In the genomic region with DNA sequence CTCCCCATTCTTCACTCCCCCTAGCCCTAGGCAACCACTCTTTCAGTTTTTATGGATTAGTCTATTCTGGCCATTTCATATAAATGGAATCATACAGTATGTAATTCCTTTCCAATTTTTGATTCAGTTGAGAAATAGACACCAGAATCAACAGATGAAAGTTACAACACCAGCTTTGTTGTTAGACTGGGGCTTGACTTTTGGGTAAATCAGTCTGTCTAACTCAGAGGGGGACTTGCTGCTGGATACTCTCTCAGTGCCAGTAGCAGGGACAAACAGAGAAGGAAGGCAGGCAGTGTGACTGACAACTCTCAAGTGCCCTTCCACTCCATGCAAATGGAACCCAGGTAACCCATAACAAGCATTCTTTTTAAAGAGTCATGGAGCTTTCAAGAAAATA, we compare ENCODE assay signal across 27 cellular contexts. TPM values are rescaled to one million over a fixed set of nuclear protein-coding genes. Genes with fewer than 3 reads are reported as not detected.
DNase-seq lines count a peak whose midpoint lies in the region; ATAC-seq, FAIRE-seq and TF ChIP-seq lines count a peak whose summit lies in the region.
"Had no signal": no experiment of that assay in that cellular context is flagged by ENCODE, and none has a peak within 500 bp of the region (broad histone marks: within the 10 kb centered on the region; RNA-seq: fewer than 3 reads in every experiment).

No MANE protein-coding gene starts in this region.

- TF ChIP-seq CTCF in bronchial epithelial cell (IDR thresholded peaks at IDR 0.05; ENCODE audit: insufficient read depth, low read length, severe bottlenecking) = no peak
- TF ChIP-seq CTCF in tibial nerve (IDR thresholded peaks at IDR 0.05) = no peak

- H3K4me3 Mint-ChIP-seq in activated naive CD4-positive, alpha-beta T cell treated with anti-CD3 and anti-CD28 coated beads, Interleukin-2, amount 10 ng/mL, durations not matched to agents 7 days and 5 days = no peak overlapping the region
- H3K4me3 Mint-ChIP-seq: CD14-positive monocyte; CD4-positive, alpha-beta memory T cell; CD4-positive, CD25-positive, alpha-beta regulatory T cell; CD8-positive, alpha-beta memory T cell had no signal

- TF ChIP-seq POLR2A in tibial nerve (IDR thresholded peaks at IDR 0.05) = no peak

- H3K4me1 Mint-ChIP-seq in activated naive CD4-positive, alpha-beta T cell treated with anti-CD3 and anti-CD28 coated beads, Interleukin-2, amount 10 ng/mL, durations not matched to agents 7 days and 5 days = peaks cover 11% of the 10 kb centered on the region
- H3K4me1 Mint-ChIP-seq: CD14-positive monocyte had no signal

- H3K27ac Mint-ChIP-seq in activated naive CD4-positive, alpha-beta T cell treated with anti-CD3 and anti-CD28 coated beads, Interleukin-2, amount 10 ng/mL, durations not matched to agents 7 days and 5 days = peak overlapping the region; percentile 42

- H3K4me1 ChIP-seq in tibial nerve = peaks cover 0 to 14% (median 0%) of the 10 kb centered on the region in 4 donors

- peak; percentile 82 for FAIRE-seq in bronchial epithelial cell (lab: Jason Lieb, UNC)
- FAIRE-seq: A204.1, GM12878, GM12892, GM18507 had no signal

- ATAC-seq in left lobe of liver (peak; percentile 61), HG02884 (IDR thresholded peaks at IDR 0.05; ENCODE audit: unreplicated experiment) (no peak)
- ATAC-seq: GM12878 had no signal

- H3K27me3 Mint-ChIP-seq in activated naive CD4-positive, alpha-beta T cell treated with anti-CD3 and anti-CD28 coated beads, Interleukin-2, amount 10 ng/mL, durations not matched to agents 7 days and 5 days = no peaks in the 10 kb centered on the region
- H3K27me3 Mint-ChIP-seq: CD4-positive, alpha-beta memory T cell; CD4-positive, CD25-positive, alpha-beta regulatory T cell had no signal

- H3K4me3 ChIP-seq in bronchial epithelial cell (ENCODE audit: low read depth, low read length) (no peak overlapping the region), tibial nerve (no peak overlapping the region)
- H3K4me3 ChIP-seq: BLaER1, GM12878 had no signal

- peak overlapping the region in 1 of 4 donors; percentile 28 for H3K27ac ChIP-seq in tibial nerve
- H3K27ac ChIP-seq: BLaER1 had no signal

- H3K9me3 ChIP-seq in tibial nerve = no peaks in the 10 kb centered on the region
- H3K9me3 ChIP-seq: BE2C, BLaER1 had no signal

- H3K36me3 Mint-ChIP-seq in activated naive CD4-positive, alpha-beta T cell treated with anti-CD3 and anti-CD28 coated beads, Interleukin-2, amount 10 ng/mL, durations not matched to agents 7 days and 5 days = peaks cover 6% of the 10 kb centered on the region

- TF ChIP-seq EP300 in tibial nerve (IDR thresholded peaks at IDR 0.05) = no peak

- no peaks in the 10 kb centered on the region for H3K9me3 Mint-ChIP-seq in activated naive CD4-positive, alpha-beta T cell treated with anti-CD3 and anti-CD28 coated beads, Interleukin-2, amount 10 ng/mL, durations not matched to agents 7 days and 5 days
- H3K9me3 Mint-ChIP-seq: CD14-positive monocyte; CD4-positive, CD25-positive, alpha-beta regulatory T cell; CD8-positive, alpha-beta memory T cell had no signal

- DNase-seq in activated naive CD4-positive, alpha-beta T cell treated with anti-CD3 and anti-CD28 coated beads, Interleukin-2, amount 10 ng/mL, durations not matched to agents 7 days and 5 days = no peak
- DNase-seq in activated naive CD4-positive, alpha-beta T cell treated with anti-CD3 and anti-CD28 coated beads, Interleukin-2, amount 50 U/mL, for 16 hours = no peak
- DNase-seq in bronchial epithelial cell (ENCODE audit: low read depth) (no peak), left lobe of liver (ENCODE audit: low spot score) (no peak), tibial nerve (ENCODE audit: low spot score in 2 of 2) (no peak)
- DNase-seq: 8988T; ACHN; BE2C; C1 segment of cervical spinal cord; CD4-positive, alpha-beta memory T cell; CD4-positive, CD25-positive, alpha-beta regulatory T cell; CD8-positive, alpha-beta memory T cell; COR-L47; DMS 273 treated with DMSO at 0.1 percent for 48 hours; DMS153; DMS53; DMS79; DND-41; EL; GDM1 had no signal

- H3K36me3 ChIP-seq in bronchial epithelial cell (ENCODE audit: control insufficient read depth, insufficient read depth, low read length) (no peaks in the 10 kb centered on the region), tibial nerve (peaks cover 0 to 21% (median 0%) of the 10 kb centered on the region in 3 donors)
- H3K36me3 ChIP-seq: BE2C had no signal

- H3K27me3 ChIP-seq in bronchial epithelial cell (ENCODE audit: control insufficient read depth, insufficient read depth, low read length) = no peaks in the 10 kb centered on the region
- no peaks in the 10 kb centered on the region for H3K27me3 ChIP-seq in tibial nerve
- H3K27me3 ChIP-seq: BE2C, BLaER1 had no signal

- CTCF ChIA-PET in activated naive CD4-positive, alpha-beta T cell treated with anti-CD3 and anti-CD28 coated beads, Interleukin-2, amount 10 ng/mL, durations not matched to agents 7 days and 5 days (lab: Charles Lee) = interaction anchor here (0.7 to 1.3 kb wide), 2 partner anchors 12 to 315 kb away, joined by 3 to 4 read pairs; no protein-coding TSS in a partner anchor

RNA-seq across cellular contexts. Expression of gene CDADC1, which starts 40.7 kb away (rescaled TPM):
- 5.9 and 6.6 TPM in 2 replicates for total RNA-seq in bronchial epithelial cell
- total RNA-seq in left lobe of liver = 8.3 TPM
- 10 to 100 TPM in 3 of 4 donors, 1 to 10 TPM in 1; 9.0 to 19.5 (median 14.1) TPM for total RNA-seq in tibial nerve
